2 cellular contexts compared by ENCODE assay signal in the genomic region with DNA sequence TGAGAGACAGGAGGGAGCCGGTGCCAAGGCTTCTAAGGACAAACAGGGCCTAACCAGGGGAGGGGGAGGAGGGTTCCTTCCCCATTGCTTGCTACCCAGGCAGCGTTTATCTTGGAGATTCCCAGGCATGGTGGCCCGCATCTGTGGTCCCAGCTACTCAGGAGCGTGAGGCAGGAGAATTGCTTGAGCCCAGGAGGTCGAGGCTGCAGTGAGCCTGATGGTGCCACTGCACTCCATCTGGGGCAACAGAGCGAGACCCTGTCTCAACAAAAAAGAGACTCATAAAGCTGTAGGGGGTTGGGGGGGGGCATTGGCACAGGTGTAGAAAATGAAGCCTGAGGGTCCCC.
TF ChIP-seq lines count a peak whose summit lies in the region.

No MANE protein-coding gene starts in this region.

TF ChIP-seq in GM12891, 5 proteins besides CTCF, POLR2A, EP300 and RAD21:
- TF ChIP-seq POU2F2 (IDR thresholded peaks at IDR 0.05; ENCODE audit: low read depth, low read length) = no peak
- no peak for TF ChIP-seq POLR2AphosphoS5 (IDR thresholded peaks at IDR 0.05; ENCODE audit: low read depth, low read length)
- TF ChIP-seq SPI1 (IDR thresholded peaks at IDR 0.05; ENCODE audit: low read depth, low read length) = no peak
- TF ChIP-seq TAF1 (IDR thresholded peaks at IDR 0.05; ENCODE audit: low read depth, low read length) = no peak
- TF ChIP-seq PAX5 (IDR thresholded peaks at IDR 0.05; ENCODE audit: insufficient read depth, low read length, severe bottlenecking) = no peak

TF ChIP-seq in PFSK-1, 5 proteins besides CTCF, POLR2A, EP300 and RAD21:
- TF ChIP-seq SIN3A (IDR thresholded peaks at IDR 0.05; ENCODE audit: borderline replicate concordance, insufficient read depth, low read length) (no peak), FOXP2 (optimal IDR thresholded peaks at IDR 0.05; ENCODE audit: borderline replicate concordance, extremely low read depth, extremely low read length, insufficient read depth) (no peak), TAF1 (IDR thresholded peaks at IDR 0.05; ENCODE audit: borderline replicate concordance, insufficient read depth, low read length) (no peak), POLR2AphosphoS5 (IDR thresholded peaks at IDR 0.05; ENCODE audit: low read depth, low read length) (0 out of 2 replicates have a peak, but pooled peaks have one; percentile 17)
- TF ChIP-seq, protein P1, sequence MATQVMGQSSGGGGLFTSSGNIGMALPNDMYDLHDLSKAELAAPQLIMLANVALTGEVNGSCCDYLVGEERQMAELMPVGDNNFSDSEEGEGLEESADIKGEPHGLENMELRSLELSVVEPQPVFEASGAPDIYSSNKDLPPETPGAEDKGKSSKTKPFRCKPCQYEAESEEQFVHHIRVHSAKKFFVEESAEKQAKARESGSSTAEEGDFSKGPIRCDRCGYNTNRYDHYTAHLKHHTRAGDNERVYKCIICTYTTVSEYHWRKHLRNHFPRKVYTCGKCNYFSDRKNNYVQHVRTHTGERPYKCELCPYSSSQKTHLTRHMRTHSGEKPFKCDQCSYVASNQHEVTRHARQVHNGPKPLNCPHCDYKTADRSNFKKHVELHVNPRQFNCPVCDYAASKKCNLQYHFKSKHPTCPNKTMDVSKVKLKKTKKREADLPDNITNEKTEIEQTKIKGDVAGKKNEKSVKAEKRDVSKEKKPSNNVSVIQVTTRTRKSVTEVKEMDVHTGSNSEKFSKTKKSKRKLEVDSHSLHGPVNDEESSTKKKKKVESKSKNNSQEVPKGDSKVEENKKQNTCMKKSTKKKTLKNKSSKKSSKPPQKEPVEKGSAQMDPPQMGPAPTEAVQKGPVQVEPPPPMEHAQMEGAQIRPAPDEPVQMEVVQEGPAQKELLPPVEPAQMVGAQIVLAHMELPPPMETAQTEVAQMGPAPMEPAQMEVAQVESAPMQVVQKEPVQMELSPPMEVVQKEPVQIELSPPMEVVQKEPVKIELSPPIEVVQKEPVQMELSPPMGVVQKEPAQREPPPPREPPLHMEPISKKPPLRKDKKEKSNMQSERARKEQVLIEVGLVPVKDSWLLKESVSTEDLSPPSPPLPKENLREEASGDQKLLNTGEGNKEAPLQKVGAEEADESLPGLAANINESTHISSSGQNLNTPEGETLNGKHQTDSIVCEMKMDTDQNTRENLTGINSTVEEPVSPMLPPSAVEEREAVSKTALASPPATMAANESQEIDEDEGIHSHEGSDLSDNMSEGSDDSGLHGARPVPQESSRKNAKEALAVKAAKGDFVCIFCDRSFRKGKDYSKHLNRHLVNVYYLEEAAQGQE (IDR thresholded peaks at IDR 0.05; ENCODE audit: insufficient read depth in 1 of 2, low read depth in 2 of 2, low read length in 2 of 2) = no peak
